21 cellular contexts compared by ENCODE assay signal in genomic region chr4:139823345-139823744, GRCh38.
"Had no signal": no experiment of that assay in that cellular context is flagged by ENCODE, and none has a peak within 500 bp of the region (broad histone marks: within the 10 kb centered on the region; RNA-seq: fewer than 3 reads in every experiment).

No MANE protein-coding gene starts in this region.

- H3K4me3 ChIP-seq: esophagus squamous epithelium, gastroesophageal sphincter, lung, ovary, prostate gland, right lobe of liver, testis, transverse colon had no signal

- H3K27me3 ChIP-seq: esophagus squamous epithelium, gastroesophageal sphincter, ovary, right lobe of liver, testis, transverse colon had no signal

- ATAC-seq: gastroesophageal sphincter; left colon; stimulated activated memory B cell treated with anti-CD40 and anti-IgM and Interleukin-4, amounts not matched to agents 10 μg/mL and 1 μg/mL and 100 μg/mL, for 72 hours; stimulated activated naive CD8-positive, alpha-beta T cell treated with anti-CD3 and anti-CD28 coated beads, Interleukin-15, amount 100 ng/mL, for 72 hours had no signal

- H3K36me3 ChIP-seq: esophagus squamous epithelium, gastroesophageal sphincter, ovary, prostate gland, right lobe of liver, transverse colon had no signal

- DNase-seq: cerebellar nuclear complex; dermis blood vessel endothelial cell; esophagus squamous epithelium; foreskin fibroblast; immature natural killer cell; kidney; left colon; left ventricle myocardium superior; mesenchymal stem cell; naive B cell; nucleus accumbens; ovary; right lobe of liver; stimulated activated CD4-positive, alpha-beta T cell treated with anti-CD3 and anti-CD28 coated beads, Interleukin-4, amount 100 ng/mL, for 1 hour; stimulated activated naive CD8-positive, alpha-beta T cell treated with anti-CD3 and anti-CD28 coated beads, Interleukin-15, amount 100 ng/mL, for 72 hours; testis; transverse colon had no signal

- H3K9me3 ChIP-seq: esophagus squamous epithelium, gastroesophageal sphincter, ovary, prostate gland, right lobe of liver, testis, transverse colon had no signal

- H3K27ac ChIP-seq: esophagus squamous epithelium, gastroesophageal sphincter, ovary, prostate gland, right lobe of liver, testis, transverse colon had no signal

- H3K4me1 ChIP-seq: gastroesophageal sphincter, prostate gland, right lobe of liver, testis, transverse colon had no signal
